2 cellular contexts compared by ENCODE assay signal in genomic region chr5:177487975-177488374, GRCh38.
TF ChIP-seq lines count a peak whose summit lies in the region.

No MANE protein-coding gene starts in this region.

TF ChIP-seq in HEK293, 187 proteins besides CTCF, POLR2A, EP300 and RAD21 (continued from another document):
- TF ChIP-seq YY1 (tag by site-specific recombination; IDR thresholded peaks at IDR 0.05), result no peak
- no peak for TF ChIP-seq ZNF777 (tag by site-specific recombination; IDR thresholded peaks at IDR 0.05; ENCODE audit: borderline replicate concordance)
- no peak for TF ChIP-seq MZF1 (tag by site-specific recombination; IDR thresholded peaks at IDR 0.05; ENCODE audit: borderline replicate concordance)
- TF ChIP-seq ZIC2 (tag by site-specific recombination; IDR thresholded peaks at IDR 0.05), result 0 out of 2 replicates have a peak, but pooled peaks have one; percentile 7
- no peak for TF ChIP-seq ZNF148 (tag by site-specific recombination; IDR thresholded peaks at IDR 0.05; ENCODE audit: borderline replicate concordance)
- no peak for TF ChIP-seq ZNF138 (tag by site-specific recombination; IDR thresholded peaks at IDR 0.05; ENCODE audit: borderline replicate concordance)
- no peak for TF ChIP-seq KLF8 (tag by site-specific recombination; IDR thresholded peaks at IDR 0.05)
- no peak for TF ChIP-seq ZNF248 (tag by site-specific recombination; IDR thresholded peaks at IDR 0.05)
- no peak for TF ChIP-seq ZNF280D (tag by site-specific recombination; IDR thresholded peaks at IDR 0.05)
- TF ChIP-seq MYNN (tag by site-specific recombination; IDR thresholded peaks at IDR 0.05; ENCODE audit: borderline replicate concordance), result no peak
- no peak for TF ChIP-seq ZNF585B (tag by site-specific recombination; IDR thresholded peaks at IDR 0.05)
- TF ChIP-seq ZNF202 (tag by site-specific recombination; IDR thresholded peaks at IDR 0.05; ENCODE audit: borderline replicate concordance), result no peak
- TF ChIP-seq ZNF362 (tag by site-specific recombination; IDR thresholded peaks at IDR 0.05), result no peak
- 0 out of 2 replicates have a peak, but pooled peaks have one; percentile 29 for TF ChIP-seq IKZF3 (tag by site-specific recombination; IDR thresholded peaks at IDR 0.05)
- no peak for TF ChIP-seq ZNF335 (tag by site-specific recombination; conservative IDR thresholded peaks at IDR 0.05)

TF ChIP-seq in neural cell, 6 proteins besides CTCF, POLR2A, EP300 and RAD21 (continued from another document):
- no peak for TF ChIP-seq REST (IDR thresholded peaks at IDR 0.05; ENCODE audit: borderline replicate concordance)
